Comparison of ENCODE assay signal across 8 cellular contexts in genomic region chr9:95511232-95511951, GRCh38.
DNase-seq lines count a peak whose midpoint lies in the region; ATAC-seq and TF ChIP-seq lines count a peak whose summit lies in the region.

No MANE protein-coding gene starts in this region.

- H3K27ac Mint-ChIP-seq in dendritic cell treated with granulocyte-macrophage colony-stimulating factor and Interleukin-4, amounts not matched to agents 40 ng/mL and 50 ng/mL, for 4 days: no peak overlapping the region

- H3K36me3 Mint-ChIP-seq in dendritic cell treated with granulocyte-macrophage colony-stimulating factor and Interleukin-4, amounts not matched to agents 40 ng/mL and 50 ng/mL, for 4 days (ENCODE audit: low read depth): peaks cover 6% of the 10 kb centered on the region

- H3K9me3 Mint-ChIP-seq in dendritic cell treated with granulocyte-macrophage colony-stimulating factor and Interleukin-4, amounts not matched to agents 40 ng/mL and 50 ng/mL, for 4 days: no peaks in the 10 kb centered on the region

- H3K27ac ChIP-seq in VCaP (peak overlapping the region; percentile 96), substantia nigra (ENCODE audit: low read depth, low read length, poor library complexity, severe bottlenecking) (peak overlapping the region; percentile 80)

- peak; percentile 44 for DNase-seq in NCI-H2107 treated with DMSO at 0.1 percent for 48 hours (lab: John Stamatoyannopoulos, UW; ENCODE audit: unreplicated experiment)
- DNase-seq in NCI-H2107 (lab: John Stamatoyannopoulos, UW): no peak
- DNase-seq in NCI-H128 (lab: John Stamatoyannopoulos, UW; ENCODE audit: unreplicated experiment): peak; percentile 64
- peak; percentile 65 for DNase-seq in medulla oblongata (ENCODE audit: extremely low spot score)
- peak in 30 of 49 donors; percentile 31 to 91 (median 64) for DNase-seq in substantia nigra (lab: John Stamatoyannopoulos, UW)

- no peak for TF ChIP-seq CTCF in VCaP (conservative IDR thresholded peaks at IDR 0.05)

- ATAC-seq in activated CD4-positive, CD25-positive, alpha-beta regulatory T cell treated with anti-CD3 and anti-CD28 coated beads, Interleukin-2, amount 50 U/mL, for 24 hours: no peak

- intact Hi-C loops in dendritic cell treated with granulocyte-macrophage colony-stimulating factor and Interleukin-4, amounts not matched to agents 40 ng/mL and 50 ng/mL, for 4 days (cut with micrococcal nuclease): loop anchor here (10.0 kb wide), 1 partner anchor 703 kb away; no protein-coding TSS in a partner anchor

- peaks cover 89% of the 10 kb centered on the region for H3K27me3 Mint-ChIP-seq in dendritic cell treated with granulocyte-macrophage colony-stimulating factor and Interleukin-4, amounts not matched to agents 40 ng/mL and 50 ng/mL, for 4 days

- H3K4me3 Mint-ChIP-seq in dendritic cell treated with granulocyte-macrophage colony-stimulating factor and Interleukin-4, amounts not matched to agents 40 ng/mL and 50 ng/mL, for 4 days: peak overlapping the region; percentile 69

- H3K4me1 Mint-ChIP-seq in dendritic cell treated with granulocyte-macrophage colony-stimulating factor and Interleukin-4, amounts not matched to agents 40 ng/mL and 50 ng/mL, for 4 days (ENCODE audit: low read depth): peaks cover 57% of the 10 kb centered on the region
